1 cellular context compared by ENCODE assay signal in the genomic region with DNA sequence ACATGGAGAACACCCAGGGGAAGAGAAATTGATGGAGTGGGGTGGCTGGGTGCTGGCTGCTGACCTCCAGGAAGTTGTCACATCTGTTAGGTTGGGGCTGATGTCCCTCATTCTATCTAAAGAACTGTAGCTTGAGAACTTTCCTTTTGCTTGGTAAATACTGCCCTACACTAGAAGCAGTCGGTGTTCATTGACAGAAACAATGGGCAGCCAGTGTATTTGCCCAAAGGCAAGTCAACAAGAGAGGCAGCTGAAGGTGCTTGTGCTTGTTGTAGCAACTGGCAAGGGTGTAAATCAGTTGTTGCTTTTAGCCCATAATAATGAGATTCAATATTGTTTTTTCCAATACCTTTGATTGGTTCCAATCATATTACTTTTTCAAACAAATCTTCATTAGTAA.
TF ChIP-seq lines count a peak whose summit lies in the region.

No MANE protein-coding gene starts in this region.

TF ChIP-seq in GM12878, 131 proteins besides CTCF, POLR2A, EP300 and RAD21 (continued from another document):
- no peak for TF ChIP-seq CREB1 (IDR thresholded peaks at IDR 0.05; ENCODE audit: low read depth)
- TF ChIP-seq, protein P1, sequence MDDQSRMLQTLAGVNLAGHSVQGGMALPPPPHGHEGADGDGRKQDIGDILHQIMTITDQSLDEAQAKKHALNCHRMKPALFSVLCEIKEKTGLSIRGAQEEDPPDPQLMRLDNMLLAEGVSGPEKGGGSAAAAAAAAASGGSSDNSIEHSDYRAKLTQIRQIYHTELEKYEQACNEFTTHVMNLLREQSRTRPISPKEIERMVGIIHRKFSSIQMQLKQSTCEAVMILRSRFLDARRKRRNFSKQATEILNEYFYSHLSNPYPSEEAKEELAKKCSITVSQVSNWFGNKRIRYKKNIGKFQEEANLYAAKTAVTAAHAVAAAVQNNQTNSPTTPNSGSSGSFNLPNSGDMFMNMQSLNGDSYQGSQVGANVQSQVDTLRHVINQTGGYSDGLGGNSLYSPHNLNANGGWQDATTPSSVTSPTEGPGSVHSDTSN (IDR thresholded peaks at IDR 0.05; ENCODE audit: insufficient replicate concordance, low read depth, low read length), result no peak
- no peak for TF ChIP-seq JUND (IDR thresholded peaks at IDR 0.05; ENCODE audit: low read depth, low read length)
- TF ChIP-seq, protein P2, sequence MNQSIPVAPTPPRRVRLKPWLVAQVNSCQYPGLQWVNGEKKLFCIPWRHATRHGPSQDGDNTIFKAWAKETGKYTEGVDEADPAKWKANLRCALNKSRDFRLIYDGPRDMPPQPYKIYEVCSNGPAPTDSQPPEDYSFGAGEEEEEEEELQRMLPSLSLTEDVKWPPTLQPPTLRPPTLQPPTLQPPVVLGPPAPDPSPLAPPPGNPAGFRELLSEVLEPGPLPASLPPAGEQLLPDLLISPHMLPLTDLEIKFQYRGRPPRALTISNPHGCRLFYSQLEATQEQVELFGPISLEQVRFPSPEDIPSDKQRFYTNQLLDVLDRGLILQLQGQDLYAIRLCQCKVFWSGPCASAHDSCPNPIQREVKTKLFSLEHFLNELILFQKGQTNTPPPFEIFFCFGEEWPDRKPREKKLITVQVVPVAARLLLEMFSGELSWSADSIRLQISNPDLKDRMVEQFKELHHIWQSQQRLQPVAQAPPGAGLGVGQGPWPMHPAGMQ (IDR thresholded peaks at IDR 0.05; ENCODE audit: borderline replicate concordance), result no peak
- TF ChIP-seq MTA3 (IDR thresholded peaks at IDR 0.05; ENCODE audit: borderline replicate concordance, low read length), result no peak
